ENCODE assay signal across 11 cellular contexts in genomic region chr17:75308732-75309629, GRCh38. TPM values are rescaled to one million over a fixed set of nuclear protein-coding genes. Genes with fewer than 3 reads are reported as not detected.
DNase-seq lines count a peak whose midpoint lies in the region; ATAC-seq and TF ChIP-seq lines count a peak whose summit lies in the region.
"Had no signal": no experiment of that assay in that cellular context is flagged by ENCODE, and none has a peak within 500 bp of the region (broad histone marks: within the 10 kb centered on the region; RNA-seq: fewer than 3 reads in every experiment).

No MANE protein-coding gene starts in this region.

- dilution Hi-C loops in IMR-90 (cut with HindIII; ENCODE audit: low sequenced_read_pairs, unreplicated experiment): no loop called here

- no peak overlapping the region for H3K9ac ChIP-seq in IMR-90 (ENCODE audit: low read depth, low read length)

- no peak overlapping the region for H4K5ac ChIP-seq in IMR-90 (ENCODE audit: low read depth, low read length)

- peak overlapping the region; percentile 76 for H2AK9ac ChIP-seq in IMR-90 (replicated peaks; ENCODE audit: low read depth, low read length, poor library complexity)

- H2AK5ac ChIP-seq in IMR-90 (ENCODE audit: low read depth, low read length): no peak overlapping the region

- H3K27me3 Mint-ChIP-seq in activated T-helper 17 cell treated with anti-CD3 and anti-CD28 coated beads, Interleukin-2, amount 50 U/mL, for 72 hours: no peaks in the 10 kb centered on the region
- no peaks in the 10 kb centered on the region for H3K27me3 Mint-ChIP-seq in stimulated activated memory B cell treated with anti-CD40 and anti-IgM and Interleukin-4, amounts not matched to agents 10 μg/mL and 1 μg/mL and 100 μg/mL, for 72 hours

- H3K9me3 Mint-ChIP-seq in activated T-helper 17 cell treated with anti-CD3 and anti-CD28 coated beads, Interleukin-2, amount 50 U/mL, for 72 hours: no peaks in the 10 kb centered on the region
- no peaks in the 10 kb centered on the region for H3K9me3 Mint-ChIP-seq in stimulated activated memory B cell treated with anti-CD40 and anti-IgM and Interleukin-4, amounts not matched to agents 10 μg/mL and 1 μg/mL and 100 μg/mL, for 72 hours
- H3K9me3 Mint-ChIP-seq: HFFc6 had no signal

- no peak overlapping the region for H2BK120ac ChIP-seq in IMR-90 (ENCODE audit: low read depth, low read length)

- TF ChIP-seq CTCF in IMR-90 (conservative IDR thresholded peaks at IDR 0.05; ENCODE audit: low read depth, low read length): no peak

- peak overlapping the region; percentile 72 for H3K27ac Mint-ChIP-seq in activated T-helper 17 cell treated with anti-CD3 and anti-CD28 coated beads, Interleukin-2, amount 50 U/mL, for 72 hours
- peak overlapping the region; percentile 75 for H3K27ac Mint-ChIP-seq in stimulated activated memory B cell treated with anti-CD40 and anti-IgM and Interleukin-4, amounts not matched to agents 10 μg/mL and 1 μg/mL and 100 μg/mL, for 72 hours
- H3K27ac Mint-ChIP-seq: HFFc6 had no signal

- no TSS peak for BruUV-seq in IMR-90 (replicated peaks; lab: Mats Ljungman, UMichigan)

- CTCF ChIA-PET in IMR-90 (lab: Yijun Ruan, JAX): no interaction called here

- no peak overlapping the region for H3K4me2 ChIP-seq in IMR-90 (ENCODE audit: low read depth, low read length)

- no peaks in the 10 kb centered on the region for H3K79me1 ChIP-seq in IMR-90 (ENCODE audit: low read depth in 1 of 2, low read length in 2 of 2)

- no peak overlapping the region for H4K91ac ChIP-seq in IMR-90 (ENCODE audit: insufficient read depth, low read depth, low read length)

- no peak for TF ChIP-seq POLR2A in IMR-90 (IDR thresholded peaks at IDR 0.05; ENCODE audit: low read depth, low read length)

- H4K8ac ChIP-seq in IMR-90 (ENCODE audit: low read depth in 2 of 2, low read length in 2 of 2): no peak overlapping the region

- no peak overlapping the region for H3K56ac ChIP-seq in IMR-90 (ENCODE audit: extremely low read depth, insufficient read depth, low read length)

- no peaks in the 10 kb centered on the region for H3K4me1 ChIP-seq in IMR-90 (ENCODE audit: control insufficient read depth, insufficient read depth, low read length)

- in situ Hi-C loops in IMR-90 (cut with MboI; ENCODE audit: low sequenced_read_pairs): no loop called here

- no peaks in the 10 kb centered on the region for H3K27me3 ChIP-seq in IMR-90 (ENCODE audit: control insufficient read depth, insufficient read depth, low read length)

- no peaks in the 10 kb centered on the region for H4K20me1 ChIP-seq in IMR-90 (ENCODE audit: insufficient read depth, low read length)

- H3K36me3 Mint-ChIP-seq in activated T-helper 17 cell treated with anti-CD3 and anti-CD28 coated beads, Interleukin-2, amount 50 U/mL, for 72 hours (ENCODE audit: low read depth): no peaks in the 10 kb centered on the region
- H3K36me3 Mint-ChIP-seq in stimulated activated memory B cell treated with anti-CD40 and anti-IgM and Interleukin-4, amounts not matched to agents 10 μg/mL and 1 μg/mL and 100 μg/mL, for 72 hours: peaks cover 15% of the 10 kb centered on the region

- intact Hi-C loops in IMR-90 (cut with micrococcal nuclease): no loop called here

- ATAC-seq in IMR-90 (ENCODE audit: low read depth): no peak
- no peak for ATAC-seq in activated T-helper 17 cell treated with anti-CD3 and anti-CD28 coated beads, Interleukin-2, amount 50 U/mL, for 72 hours (replicated peaks)
- ATAC-seq in stimulated activated memory B cell treated with anti-CD40 and anti-IgM and Interleukin-4, amounts not matched to agents 10 μg/mL and 1 μg/mL and 100 μg/mL, for 72 hours: no peak
- ATAC-seq in HG02852 (IDR thresholded peaks at IDR 0.05; ENCODE audit: unreplicated experiment): no peak

- POLR2A ChIA-PET in IMR-90 (lab: Charles Lee; ENCODE audit: unreplicated experiment): no interaction called here

- DNase-seq in IMR-90: no peak
- DNase-seq in left kidney (ENCODE audit: low read depth, low spot score): peak; percentile 26
- DNase-seq in stimulated activated CD8-positive, alpha-beta memory T cell treated with anti-CD3 and anti-CD28 coated beads, Interleukin-4, amount 100 ng/mL, for 48 hours: no peak
- no peak for DNase-seq in stimulated activated CD4-positive, alpha-beta T cell treated with anti-CD3 and anti-CD28 coated beads, Interleukin-4, amount 100 ng/mL, for 24 hours
- no peak for DNase-seq in NCI-H2107 treated with DMSO at 0.1 percent for 48 hours (lab: John Stamatoyannopoulos, UW; ENCODE audit: unreplicated experiment)
- DNase-seq: activated gamma-delta T cell, HFFc6, NCI-H446 had no signal

- H3K4ac ChIP-seq in IMR-90 (ENCODE audit: low read depth, low read length): no peak overlapping the region

- no peak overlapping the region for H2BK15ac ChIP-seq in IMR-90 (ENCODE audit: low read depth, low read length)

- no peak for TF ChIP-seq RAD21 in IMR-90 (IDR thresholded peaks at IDR 0.05; ENCODE audit: low read length)

- H3K27ac ChIP-seq in IMR-90 (ENCODE audit: insufficient read depth, low read length): no peak overlapping the region

- no peak overlapping the region for H3K4me3 ChIP-seq in IMR-90 (ENCODE audit: insufficient read depth, low read depth, low read length)

- no peak overlapping the region for H2BK20ac ChIP-seq in IMR-90 (ENCODE audit: low read depth, low read length)

- no peak overlapping the region for H2BK5ac ChIP-seq in IMR-90 (ENCODE audit: low read depth, low read length, poor library complexity, severe bottlenecking)

- H3K36me3 ChIP-seq in IMR-90 (ENCODE audit: control insufficient read depth, insufficient read depth, low read length): no peaks in the 10 kb centered on the region

- H3K18ac ChIP-seq in IMR-90 (ENCODE audit: low read depth, low read length): no peak overlapping the region

- no peak overlapping the region for H3K14ac ChIP-seq in IMR-90 (replicated peaks; ENCODE audit: low read depth, low read length)

- H3K4me3 Mint-ChIP-seq in activated T-helper 17 cell treated with anti-CD3 and anti-CD28 coated beads, Interleukin-2, amount 50 U/mL, for 72 hours: no peak overlapping the region
- no peak overlapping the region for H3K4me3 Mint-ChIP-seq in stimulated activated memory B cell treated with anti-CD40 and anti-IgM and Interleukin-4, amounts not matched to agents 10 μg/mL and 1 μg/mL and 100 μg/mL, for 72 hours
- H3K4me3 Mint-ChIP-seq: HFFc6 had no signal

- no peaks in the 10 kb centered on the region for H3K9me3 ChIP-seq in IMR-90 (ENCODE audit: control insufficient read depth, insufficient read depth, low read length)

- H3K4me1 Mint-ChIP-seq in activated T-helper 17 cell treated with anti-CD3 and anti-CD28 coated beads, Interleukin-2, amount 50 U/mL, for 72 hours: peaks cover 5% of the 10 kb centered on the region
- H3K4me1 Mint-ChIP-seq in stimulated activated memory B cell treated with anti-CD40 and anti-IgM and Interleukin-4, amounts not matched to agents 10 μg/mL and 1 μg/mL and 100 μg/mL, for 72 hours: peaks cover 47% of the 10 kb centered on the region

- WGBS in IMR-90 (ENCODE audit: extremely low coverage in 2 of 2, insufficient read length in 1 of 2), 2 experiments: 90% methylated on average over 2 of the region's 20 CpGs; no CpG with 5 or more reads in 1 of the 2 experiments

- H3K23ac ChIP-seq in IMR-90 (ENCODE audit: low read depth, low read length): no peak overlapping the region

- no peak overlapping the region for H2AFZ ChIP-seq in IMR-90 (replicated peaks; ENCODE audit: low read length, poor library complexity)

- peaks cover 4% of the 10 kb centered on the region; the same call in 1 of the 2 replicates for H3K9me1 ChIP-seq in IMR-90 (ENCODE audit: insufficient read depth, low read length)

TF ChIP-seq in IMR-90, 13 proteins besides CTCF, POLR2A, EP300 and RAD21 (continues in another document):
- TF ChIP-seq MXI1 (IDR thresholded peaks at IDR 0.05; ENCODE audit: borderline replicate concordance, low read depth, low read length): no peak
- TF ChIP-seq BHLHE40 (IDR thresholded peaks at IDR 0.05; ENCODE audit: low read depth, low read length): no peak
- no peak for TF ChIP-seq RCOR1 (IDR thresholded peaks at IDR 0.05; ENCODE audit: insufficient replicate concordance, low read length)
- no peak for TF ChIP-seq SMC3 (IDR thresholded peaks at IDR 0.05; ENCODE audit: low read depth, low read length)
- no peak for TF ChIP-seq MAFK (IDR thresholded peaks at IDR 0.05; ENCODE audit: low read depth, low read length)
- no peak for TF ChIP-seq CEBPB (IDR thresholded peaks at IDR 0.05; ENCODE audit: low read depth, low read length)
- no peak for TF ChIP-seq CHD1 (IDR thresholded peaks at IDR 0.05; ENCODE audit: low read depth, low read length)

RNA-seq across cellular contexts. Expression of gene SLC25A19, which starts 19.7 kb away (rescaled TPM):
- total RNA-seq in IMR-90 (2012; rRNA removed): 8.3 and 9.1 TPM in 2 replicates
- 9.2 and 10.1 TPM in 2 replicates for polyA plus RNA-seq in IMR-90 (2012; rRNA removed)
- 6.8 and 8.2 TPM in 2 replicates for polyA plus RNA-seq in IMR-90 (2012; cell fraction: cytosol; rRNA removed)
- polyA plus RNA-seq in IMR-90 (2012; cell fraction: nucleus; rRNA removed; ENCODE audit: low replicate concordance): 7.1 and 9.9 TPM in 2 replicates
- 100 to 1,000 TPM in 1 of 2 donors, 10 to 100 TPM in 1; 97.4 to 113 TPM for total RNA-seq in activated T-helper 17 cell treated with anti-CD3 and anti-CD28 coated beads, Interleukin-2, amount 50 U/mL, for 72 hours

RNA-seq across cellular contexts. Expression of gene MIF4GD, which starts 38.0 kb away (rescaled TPM):
- 3.3 and 4.1 TPM in 2 replicates for total RNA-seq in IMR-90 (2012; rRNA removed)
- 6.9 and 7.7 TPM in 2 replicates for polyA plus RNA-seq in IMR-90 (2012; rRNA removed)
- polyA plus RNA-seq in IMR-90 (2012; cell fraction: cytosol; rRNA removed): 7.9 and 11.1 TPM in 2 replicates
- 5.9 and 6.9 TPM in 2 replicates for polyA plus RNA-seq in IMR-90 (2012; cell fraction: nucleus; rRNA removed; ENCODE audit: low replicate concordance)
- 10 to 100 TPM; 23.6 to 31.6 TPM for total RNA-seq in activated T-helper 17 cell treated with anti-CD3 and anti-CD28 coated beads, Interleukin-2, amount 50 U/mL, for 72 hours

RNA-seq across cellular contexts. Expression of gene MRPS7, which starts 47.3 kb away (rescaled TPM):
- total RNA-seq in IMR-90 (2012; rRNA removed): 55.9 and 62.5 TPM in 2 replicates
- polyA plus RNA-seq in IMR-90 (2012; rRNA removed): 60.5 and 70.3 TPM in 2 replicates
- polyA plus RNA-seq in IMR-90 (2012; cell fraction: cytosol; rRNA removed): 35.4 and 53.8 TPM in 2 replicates
- 22.2 and 34.6 TPM in 2 replicates for polyA plus RNA-seq in IMR-90 (2012; cell fraction: nucleus; rRNA removed; ENCODE audit: low replicate concordance)
- 10 to 100 TPM; 53.6 to 83.2 TPM for total RNA-seq in activated T-helper 17 cell treated with anti-CD3 and anti-CD28 coated beads, Interleukin-2, amount 50 U/mL, for 72 hours

RNA-seq across cellular contexts. Expression of gene GGA3, which starts 47.6 kb away (rescaled TPM):
- 12.8 and 15.1 TPM in 2 replicates for total RNA-seq in IMR-90 (2012; rRNA removed)
- 35.2 and 37.7 TPM in 2 replicates for polyA plus RNA-seq in IMR-90 (2012; rRNA removed)
- polyA plus RNA-seq in IMR-90 (2012; cell fraction: cytosol; rRNA removed): 11.8 and 16.9 TPM in 2 replicates
- 173 and 223 TPM in 2 replicates for polyA plus RNA-seq in IMR-90 (2012; cell fraction: nucleus; rRNA removed; ENCODE audit: low replicate concordance)
- 10 to 100 TPM; 63.2 to 71.9 TPM for total RNA-seq in activated T-helper 17 cell treated with anti-CD3 and anti-CD28 coated beads, Interleukin-2, amount 50 U/mL, for 72 hours
